Comparison of ENCODE assay signal across 30 cellular contexts in genomic region chr5:90997082-90997481, GRCh38.
"Had no signal": no experiment of that assay in that cellular context is flagged by ENCODE, and none has a peak within 500 bp of the region (broad histone marks: within the 10 kb centered on the region; RNA-seq: fewer than 3 reads in every experiment).

No MANE protein-coding gene starts in this region.

- DNase-seq: colonic mucosa; cortex of kidney; dermis blood vessel endothelial cell; dorsolateral prefrontal cortex; effector CD4-positive, alpha-beta T cell; effector CD8-positive, alpha-beta T cell; effector memory CD4-positive, alpha-beta T cell; effector memory CD8-positive, alpha-beta T cell; endodermal cell; erythroblast; esophagus squamous epithelium; foreskin fibroblast; foreskin keratinocyte; foreskin melanocyte; gastrocnemius medialis; glutamatergic neuron; head of caudate nucleus; heart left ventricle; heart right ventricle had no signal

- H3K79me2 ChIP-seq: hepatocyte had no signal

- H3K4me1 ChIP-seq: colonic mucosa, esophagus muscularis mucosa, esophagus squamous epithelium, foreskin keratinocyte, gastrocnemius medialis, gastroesophageal sphincter, heart left ventricle, heart right ventricle had no signal

- H3K36me3 ChIP-seq: colonic mucosa, esophagus muscularis mucosa, esophagus squamous epithelium, gastrocnemius medialis, gastroesophageal sphincter, heart left ventricle, heart right ventricle had no signal

- H3K4me1 Mint-ChIP-seq: endodermal cell had no signal

- H3K4me3 ChIP-seq: colonic mucosa, coronary artery, dorsolateral prefrontal cortex, esophagus muscularis mucosa, esophagus squamous epithelium, gastrocnemius medialis, gastroesophageal sphincter, heart left ventricle, heart right ventricle, hepatocyte had no signal

- H2AFZ ChIP-seq: hepatocyte had no signal

- H3K27ac ChIP-seq: colonic mucosa, coronary artery, dorsolateral prefrontal cortex, epithelial cell of prostate, esophagus muscularis mucosa, esophagus squamous epithelium, foreskin keratinocyte, gastrocnemius medialis, gastroesophageal sphincter, heart left ventricle, heart right ventricle, hepatocyte had no signal

- FAIRE-seq: colon, endometrium, endothelial cell of umbilical vein, frontal cortex had no signal

- H3K27me3 ChIP-seq: colonic mucosa, dorsolateral prefrontal cortex, esophagus muscularis mucosa, esophagus squamous epithelium, foreskin keratinocyte, gastrocnemius medialis, gastroesophageal sphincter, heart left ventricle, heart right ventricle, hepatocyte had no signal

- H3K9me3 ChIP-seq: colonic mucosa, gastrocnemius medialis had no signal

- H3K27me3 Mint-ChIP-seq: dendritic cell treated with granulocyte-macrophage colony-stimulating factor and Interleukin-4, amounts not matched to agents 40 ng/mL and 50 ng/mL, for 4 days had no signal

- H3K27ac Mint-ChIP-seq: dendritic cell treated with granulocyte-macrophage colony-stimulating factor and Interleukin-4, amounts not matched to agents 40 ng/mL and 50 ng/mL, for 4 days; effector memory CD8-positive, alpha-beta T cell; endodermal cell had no signal

- H3K4me3 Mint-ChIP-seq: dendritic cell treated with granulocyte-macrophage colony-stimulating factor and Interleukin-4, amounts not matched to agents 40 ng/mL and 50 ng/mL, for 4 days; effector memory CD8-positive, alpha-beta T cell; endodermal cell had no signal

- ATAC-seq: effector memory CD8-positive, alpha-beta T cell; esophagus mucosa; foreskin keratinocyte; gastrocnemius medialis; gastroesophageal sphincter; heart left ventricle; heart right ventricle had no signal

- H3K4me2 ChIP-seq: hepatocyte had no signal
